Comparison of ENCODE assay signal across 8 cellular contexts in genomic region chr1:108512239-108513071, GRCh38. TPM values are rescaled to one million over a fixed set of nuclear protein-coding genes. Genes with fewer than 3 reads are reported as not detected.
A peak's percentile ranks its signal among the peaks of the same experiment; 100 is the strongest.
DNase-seq lines count a peak whose midpoint lies in the region; ATAC-seq, FAIRE-seq and TF ChIP-seq lines count a peak whose summit lies in the region.

No MANE protein-coding gene starts in this region.

- no peaks in the 10 kb centered on the region for H3K9me3 Mint-ChIP-seq in type B pancreatic cell

- H3K27ac ChIP-seq in kidney (ENCODE audit: low read depth in 2 of 2, low read length in 2 of 2), result no peak overlapping the region

- H3K36me3 Mint-ChIP-seq in type B pancreatic cell, result no peaks in the 10 kb centered on the region

- ATAC-seq in GM18498 (IDR thresholded peaks at IDR 0.05; ENCODE audit: unreplicated experiment), result peak; percentile 69
- no peak for ATAC-seq in GM19395 (IDR thresholded peaks at IDR 0.05; ENCODE audit: unreplicated experiment)
- ATAC-seq in HG02970 (IDR thresholded peaks at IDR 0.05; ENCODE audit: low FRiP score, unreplicated experiment), result no peak

- H3K4me3 Mint-ChIP-seq in type B pancreatic cell, result no peak overlapping the region

- no peaks in the 10 kb centered on the region for H3K27me3 Mint-ChIP-seq in type B pancreatic cell

- DNase-seq in AG04449 (ENCODE audit: low read depth, low spot score) (no peak), NCI-H2107 treated with DMSO at 0.1 percent for 48 hours (lab: John Stamatoyannopoulos, UW; ENCODE audit: unreplicated experiment) (peak; percentile 19), astrocyte of the hippocampus (ENCODE audit: low read depth, low spot score) (peak; percentile 43), kidney (no peak), type B pancreatic cell (ENCODE audit: extremely low spot score, unreplicated experiment) (no peak)

- TF ChIP-seq CTCF in AG04449 (IDR thresholded peaks at IDR 0.05; ENCODE audit: insufficient read depth, low read length, missing control alignments) (peak; percentile 63), kidney (IDR thresholded peaks at IDR 0.05; ENCODE audit: borderline replicate concordance, extremely low read depth, insufficient read depth) (peak; percentile 79), type B pancreatic cell (conservative IDR thresholded peaks at IDR 0.05) (peak; percentile 94)

- peak; percentile 97 for FAIRE-seq in kidney (lab: Jason Lieb, UNC)

- no peak overlapping the region for H3K9ac ChIP-seq in kidney (ENCODE audit: low read length in 2 of 2)

- POLR2A ChIA-PET in AG04449 (lab: Yijun Ruan, JAX), result no interaction called here

- no peaks in the 10 kb centered on the region for H3K9me3 ChIP-seq in kidney (ENCODE audit: control insufficient read depth in 1 of 2, low read length in 2 of 2)

- H3K4me1 ChIP-seq in kidney (ENCODE audit: control insufficient read depth in 1 of 2, insufficient read depth in 1 of 2, low read depth in 1 of 2, low read length in 2 of 2), result no peaks in the 10 kb centered on the region

- intact Hi-C loops in kidney (cut with DNase I), result loop anchor here (10.0 kb wide), 1 partner anchor 132 kb away; no protein-coding TSS in a partner anchor

- no peak overlapping the region for H3K27ac Mint-ChIP-seq in type B pancreatic cell

- CTCF ChIA-PET in AG04449 (lab: Yijun Ruan, JAX), result interaction anchor here (0.6 to 12.3 kb wide), 29 partner anchors 10 to 389 kb away, joined by 3 to 303 read pairs (median 4); partner anchors contain the start of genes EEIG2 and HENMT1

- no peaks in the 10 kb centered on the region for H3K4me1 Mint-ChIP-seq in type B pancreatic cell (ENCODE audit: unreplicated experiment)

- no peak overlapping the region for H3K4me3 ChIP-seq in AG04449 (ENCODE audit: low read depth, low read length)
- no peak overlapping the region for H3K4me3 ChIP-seq in kidney (ENCODE audit: low read length in 2 of 2)

- H3K36me3 ChIP-seq in kidney (ENCODE audit: control insufficient read depth in 1 of 2, insufficient read depth in 2 of 2, low read length in 2 of 2), result no peaks in the 10 kb centered on the region

RNA-seq across cellular contexts. Expression of gene EEIG2, which starts 47.4 kb away (rescaled TPM):
- total RNA-seq in kidney (8.3 TPM), type B pancreatic cell (ENCODE audit: low replicate concordance) (8.9 and 11.2 TPM in 2 replicates)
- 1.7 TPM for polyA plus RNA-seq in kidney (ENCODE audit: insufficient read depth, low read depth, low replicate concordance)

Comparison
In these comparisons a context has a peak if more than half of its experiments do, and no peak if none do; other contexts are left out.
1. DNase-seq: peak in NCI-H2107 treated with DMSO at 0.1 percent for 48 hours (single experiment) and astrocyte of the hippocampus (single experiment); none in AG04449 (single experiment), kidney (single experiment) and type B pancreatic cell (single experiment).
2. Peak in every context shown above with its lines, with median percentiles within 50 percentile points of each other: CTCF ChIP-seq.